36 cellular contexts compared by ENCODE assay signal in genomic region chr6:131663578-131664165, GRCh38. TPM values are rescaled to one million over a fixed set of nuclear protein-coding genes. Genes with fewer than 3 reads are reported as not detected.
"Had no signal": no experiment of that assay in that cellular context is flagged by ENCODE, and none has a peak within 500 bp of the region (broad histone marks: within the 10 kb centered on the region; RNA-seq: fewer than 3 reads in every experiment).

No MANE protein-coding gene starts in this region.

- H3K4me3 ChIP-seq: adrenal gland, body of pancreas, breast epithelium had no signal

- ATAC-seq: activated CD4-positive, alpha-beta T cell treated with anti-CD3 and anti-CD28 coated beads for 36 hours; activated CD4-positive, CD25-positive, alpha-beta regulatory T cell treated with anti-CD3 and anti-CD28 coated beads, Interleukin-2, amount 50 U/mL, for 24 hours; activated CD8-positive, alpha-beta memory T cell treated with anti-CD3 and anti-CD28 coated beads, Interleukin-2, amount 10 ng/mL, durations not matched to agents 7 days and 5 days; activated CD8-positive, alpha-beta T cell treated with anti-CD3 and anti-CD28 coated beads, Interleukin-2, amount 10 ng/mL, durations not matched to agents 7 days and 5 days; body of pancreas; T-cell; T-helper 17 cell had no signal

- H3K9me3 ChIP-seq: adrenal gland, body of pancreas, breast epithelium had no signal

- H3K4me1 Mint-ChIP-seq: activated CD4-positive, alpha-beta memory T cell treated with anti-CD3 and anti-CD28 coated beads, Interleukin-2, amount 10 ng/mL, durations not matched to agents 7 days and 5 days; activated CD4-positive, alpha-beta T cell treated with anti-CD3 and anti-CD28 coated beads for 36 hours; activated CD4-positive, alpha-beta T cell treated with anti-CD3 and anti-CD28 coated beads, Interleukin-2, amount 10 ng/mL, durations not matched to agents 7 days and 5 days; activated naive CD4-positive, alpha-beta T cell treated with anti-CD3 and anti-CD28 coated beads, Interleukin-2, amount 10 ng/mL, durations not matched to agents 7 days and 5 days; activated naive CD4-positive, alpha-beta T cell treated with anti-CD3 and anti-CD28 coated beads, Interleukin-2, amount 50 U/mL, for 24 hours; activated naive CD8-positive, alpha-beta T cell treated with anti-CD3 and anti-CD28 coated beads for 36 hours; T-cell; T-helper 17 cell had no signal

- H3K27ac ChIP-seq: adrenal gland, body of pancreas, brain microvascular endothelial cell, breast epithelium, VCaP had no signal

- H3K27ac Mint-ChIP-seq: activated CD4-positive, alpha-beta memory T cell treated with anti-CD3 and anti-CD28 coated beads, Interleukin-2, amount 10 ng/mL, durations not matched to agents 7 days and 5 days; activated CD4-positive, alpha-beta T cell treated with anti-CD3 and anti-CD28 coated beads for 36 hours; activated CD4-positive, alpha-beta T cell treated with anti-CD3 and anti-CD28 coated beads, Interleukin-2, amount 10 ng/mL, durations not matched to agents 7 days and 5 days; activated CD8-positive, alpha-beta memory T cell treated with anti-CD3 and anti-CD28 coated beads, Interleukin-2, amount 10 ng/mL, durations not matched to agents 7 days and 5 days; activated CD8-positive, alpha-beta T cell treated with anti-CD3 and anti-CD28 coated beads, Interleukin-2, amount 10 ng/mL, durations not matched to agents 7 days and 5 days; activated naive CD4-positive, alpha-beta T cell treated with anti-CD3 and anti-CD28 coated beads, Interleukin-2, amount 10 ng/mL, durations not matched to agents 7 days and 5 days; activated naive CD4-positive, alpha-beta T cell treated with anti-CD3 and anti-CD28 coated beads, Interleukin-2, amount 50 U/mL, for 24 hours; activated naive CD8-positive, alpha-beta T cell treated with anti-CD3 and anti-CD28 coated beads for 36 hours; activated T-cell treated with anti-CD3 and anti-CD28 coated beads, Interleukin-2, amount 50 U/mL, for 24 hours; activated T-helper 2 cell treated with anti-CD3 and anti-CD28 coated beads, Interferon-gamma antibody, Interleukin-2, Interleukin-4, amounts not matched to agents 10 μg/mL and 5 μg/mL and 100 μg/mL, durations not matched to agents 14 hours and 24 hours and 36 hours; T-cell; T-helper 17 cell had no signal

- H3K4me1 ChIP-seq: adrenal gland, body of pancreas, breast epithelium had no signal

- H3K27me3 Mint-ChIP-seq: activated CD4-positive, alpha-beta T cell treated with anti-CD3 and anti-CD28 coated beads for 36 hours; activated naive CD4-positive, alpha-beta T cell treated with anti-CD3 and anti-CD28 coated beads, Interleukin-2, amount 50 U/mL, for 24 hours; activated naive CD8-positive, alpha-beta T cell treated with anti-CD3 and anti-CD28 coated beads for 36 hours; activated T-cell treated with anti-CD3 and anti-CD28 coated beads, Interleukin-2, amount 50 U/mL, for 24 hours; T-cell; T-helper 17 cell had no signal

- H3K36me3 Mint-ChIP-seq: activated naive CD4-positive, alpha-beta T cell treated with anti-CD3 and anti-CD28 coated beads, Interleukin-2, amount 10 ng/mL, durations not matched to agents 7 days and 5 days; activated naive CD8-positive, alpha-beta T cell treated with anti-CD3 and anti-CD28 coated beads for 36 hours; T-cell had no signal

- H3K4me3 Mint-ChIP-seq: activated CD4-positive, alpha-beta memory T cell treated with anti-CD3 and anti-CD28 coated beads, Interleukin-2, amount 10 ng/mL, durations not matched to agents 7 days and 5 days; activated CD4-positive, alpha-beta T cell treated with anti-CD3 and anti-CD28 coated beads for 36 hours; activated CD4-positive, alpha-beta T cell treated with anti-CD3 and anti-CD28 coated beads, Interleukin-2, amount 10 ng/mL, durations not matched to agents 7 days and 5 days; activated CD8-positive, alpha-beta memory T cell treated with anti-CD3 and anti-CD28 coated beads, Interleukin-2, amount 10 ng/mL, durations not matched to agents 7 days and 5 days; activated CD8-positive, alpha-beta T cell treated with anti-CD3 and anti-CD28 coated beads, Interleukin-2, amount 10 ng/mL, durations not matched to agents 7 days and 5 days; activated naive CD4-positive, alpha-beta T cell treated with anti-CD3 and anti-CD28 coated beads, Interleukin-2, amount 10 ng/mL, durations not matched to agents 7 days and 5 days; activated naive CD4-positive, alpha-beta T cell treated with anti-CD3 and anti-CD28 coated beads, Interleukin-2, amount 50 U/mL, for 24 hours; activated naive CD8-positive, alpha-beta T cell treated with anti-CD3 and anti-CD28 coated beads for 36 hours; activated T-cell treated with anti-CD3 and anti-CD28 coated beads, Interleukin-2, amount 50 U/mL, for 24 hours; T-cell; T-helper 17 cell had no signal

- H3K9me3 Mint-ChIP-seq: activated CD4-positive, alpha-beta T cell treated with anti-CD3 and anti-CD28 coated beads, Interleukin-2, amount 10 ng/mL, durations not matched to agents 7 days and 5 days; activated naive CD4-positive, alpha-beta T cell treated with anti-CD3 and anti-CD28 coated beads, Interleukin-2, amount 10 ng/mL, durations not matched to agents 7 days and 5 days; activated naive CD4-positive, alpha-beta T cell treated with anti-CD3 and anti-CD28 coated beads, Interleukin-2, amount 50 U/mL, for 24 hours; activated naive CD8-positive, alpha-beta T cell treated with anti-CD3 and anti-CD28 coated beads for 36 hours; activated T-cell treated with anti-CD3 and anti-CD28 coated beads, Interleukin-2, amount 50 U/mL, for 24 hours; T-cell had no signal

- H3K36me3 ChIP-seq: adrenal gland, brain microvascular endothelial cell, breast epithelium had no signal

- DNase-seq: activated CD4-positive, alpha-beta memory T cell treated with anti-CD3 and anti-CD28 coated beads, Interleukin-2, amount 10 ng/mL, durations not matched to agents 7 days and 5 days; activated CD4-positive, alpha-beta T cell treated with anti-CD3 and anti-CD28 coated beads for 1 hour; activated CD4-positive, alpha-beta T cell treated with anti-CD3 and anti-CD28 coated beads for 36 hours; activated CD4-positive, alpha-beta T cell treated with anti-CD3 and anti-CD28 coated beads for 48 hours; activated CD4-positive, alpha-beta T cell treated with anti-CD3 and anti-CD28 coated beads, Interleukin-2, amount 10 ng/mL, durations not matched to agents 7 days and 5 days; activated CD4-positive, alpha-beta T cell treated with anti-CD3 and anti-CD28 coated beads, Interleukin-2, amount 50 U/mL, for 48 hours; activated CD4-positive, CD25-positive, alpha-beta regulatory T cell; activated CD8-positive, alpha-beta memory T cell treated with anti-CD3 and anti-CD28 coated beads for 24 hours; activated CD8-positive, alpha-beta memory T cell treated with anti-CD3 and anti-CD28 coated beads, Interleukin-2, amount 10 ng/mL, durations not matched to agents 7 days and 5 days; activated CD8-positive, alpha-beta memory T cell treated with anti-CD3 and anti-CD28 coated beads, Interleukin-2, amount 50 U/mL, for 48 hours; activated CD8-positive, alpha-beta T cell treated with anti-CD3 and anti-CD28 coated beads, Interleukin-2, amount 10 ng/mL, durations not matched to agents 7 days and 5 days; activated effector memory CD4-positive, alpha-beta T cell treated with Interleukin-2 at 50 U/mL for 16 hours; activated gamma-delta T cell; activated naive CD4-positive, alpha-beta T cell treated with anti-CD3 and anti-CD28 coated beads, Interleukin-2, amount 10 ng/mL, durations not matched to agents 7 days and 5 days; activated naive CD4-positive, alpha-beta T cell treated with Interleukin-2 at 50 U/mL for 16 hours; activated naive CD8-positive, alpha-beta T cell treated with anti-CD3 and anti-CD28 coated beads for 36 hours; activated T-cell treated with anti-CD3 and anti-CD28 coated beads, Interleukin-2, amount 50 U/mL, for 24 hours; activated T-cell treated with anti-CD3 and anti-CD28 coated beads, Interleukin-2, amount 50 U/mL, for 48 hours; adrenal gland; amniotic stem cell; aorta; body of pancreas; brain microvascular endothelial cell; central memory CD4-positive, alpha-beta T cell; T-cell; T-helper 17 cell had no signal

RNA-seq across cellular contexts. Expression of gene ENPP3, which starts 26.6 kb away (rescaled TPM):
- total RNA-seq: astrocyte had no signal

RNA-seq across cellular contexts. Expression of gene OR2A4, which starts 37.5 kb away (rescaled TPM):
- total RNA-seq: activated CD4-positive, alpha-beta memory T cell treated with anti-CD3 and anti-CD28 coated beads, Interleukin-2, amount 10 ng/mL, durations not matched to agents 7 days and 5 days; activated CD4-positive, alpha-beta T cell treated with anti-CD3 and anti-CD28 coated beads for 36 hours; activated CD4-positive, alpha-beta T cell treated with anti-CD3 and anti-CD28 coated beads, Interleukin-2, amount 10 ng/mL, durations not matched to agents 7 days and 5 days; activated CD8-positive, alpha-beta memory T cell treated with anti-CD3 and anti-CD28 coated beads, Interleukin-2, amount 10 ng/mL, durations not matched to agents 7 days and 5 days; activated CD8-positive, alpha-beta T cell treated with anti-CD3 and anti-CD28 coated beads, Interleukin-2, amount 10 ng/mL, durations not matched to agents 7 days and 5 days; activated naive CD8-positive, alpha-beta T cell treated with anti-CD3 and anti-CD28 coated beads for 36 hours; activated T-helper 2 cell treated with anti-CD3 and anti-CD28 coated beads, Interferon-gamma antibody, Interleukin-2, Interleukin-4, amounts not matched to agents 10 μg/mL and 5 μg/mL and 100 μg/mL, durations not matched to agents 14 hours and 24 hours and 36 hours; adrenal gland; aorta; astrocyte; body of pancreas; cerebellum; T-cell; T-helper 1 cell treated with Interleukin-12 subunit alpha and Interleukin-12 subunit beta and Interleukin-4 antibody, amounts not matched to agents 30 ng/mL and 1 ng/mL, for 36 hours; T-helper 17 cell; T-helper 2 cell treated with Interferon-gamma antibody and Interleukin-4, amounts not matched to agents 100 ng/mL and 5 ng/mL, for 36 hours had no signal

RNA-seq across cellular contexts. Expression of gene CTAGE9, which starts 47.1 kb away (rescaled TPM):
- total RNA-seq: activated CD4-positive, alpha-beta memory T cell treated with anti-CD3 and anti-CD28 coated beads, Interleukin-2, amount 10 ng/mL, durations not matched to agents 7 days and 5 days; activated CD4-positive, alpha-beta T cell treated with anti-CD3 and anti-CD28 coated beads, Interleukin-2, amount 10 ng/mL, durations not matched to agents 7 days and 5 days; activated CD8-positive, alpha-beta memory T cell treated with anti-CD3 and anti-CD28 coated beads, Interleukin-2, amount 10 ng/mL, durations not matched to agents 7 days and 5 days; activated CD8-positive, alpha-beta T cell treated with anti-CD3 and anti-CD28 coated beads, Interleukin-2, amount 10 ng/mL, durations not matched to agents 7 days and 5 days; activated naive CD8-positive, alpha-beta T cell treated with anti-CD3 and anti-CD28 coated beads for 36 hours; activated T-helper 2 cell treated with anti-CD3 and anti-CD28 coated beads, Interferon-gamma antibody, Interleukin-2, Interleukin-4, amounts not matched to agents 10 μg/mL and 5 μg/mL and 100 μg/mL, durations not matched to agents 14 hours and 24 hours and 36 hours; adrenal gland; aorta; astrocyte; cardiac septum; cerebellum; T-cell; T-helper 1 cell treated with Interleukin-12 subunit alpha and Interleukin-12 subunit beta and Interleukin-4 antibody, amounts not matched to agents 30 ng/mL and 1 ng/mL, for 36 hours; T-helper 17 cell; T-helper 2 cell treated with Interferon-gamma antibody and Interleukin-4, amounts not matched to agents 100 ng/mL and 5 ng/mL, for 36 hours had no signal
- polyA plus RNA-seq: adrenal gland, aorta had no signal
